Comparison of ENCODE assay signal across 8 cellular contexts in the genomic region with DNA sequence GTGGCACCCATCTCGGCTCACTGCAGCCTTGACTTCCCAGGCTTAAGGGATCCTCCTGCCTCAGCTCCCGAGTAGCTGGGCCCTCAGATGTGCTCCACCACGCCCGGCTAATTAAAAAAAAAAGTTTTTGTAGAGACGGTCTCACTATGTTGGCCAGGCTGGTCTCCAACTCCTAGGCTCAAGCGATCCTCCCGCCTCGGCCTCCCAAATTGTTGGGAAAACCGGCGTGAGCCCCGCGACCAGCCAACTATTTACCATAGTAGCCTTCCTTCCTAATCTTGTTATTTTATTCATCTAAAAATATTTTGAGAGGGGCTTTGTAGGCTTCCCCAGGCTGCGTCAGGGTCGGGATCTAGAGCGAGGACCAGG. TPM values are rescaled to one million over a fixed set of nuclear protein-coding genes. Genes with fewer than 3 reads are reported as not detected.
DNase-seq lines count a peak whose midpoint lies in the region; ATAC-seq, FAIRE-seq and TF ChIP-seq lines count a peak whose summit lies in the region.

No MANE protein-coding gene starts in this region.

- no peak for FAIRE-seq in GM12891 (lab: Jason Lieb, UNC)

- H2BK5ac ChIP-seq in trophoblast cell (ENCODE audit: low read depth, low read length, poor library complexity) = peak overlapping the region; percentile 35

- no peak for TF ChIP-seq POLR2A in GM12891 (IDR thresholded peaks at IDR 0.05; ENCODE audit: low read depth, low read length)

- peak overlapping the region; percentile 91 for H4K8ac ChIP-seq in trophoblast cell (ENCODE audit: low read depth, low read length)

- H3K79me1 ChIP-seq in trophoblast cell (ENCODE audit: low read length) = peaks cover 9% of the 10 kb centered on the region

- 42 to 45% methylated on average over 15 of the region's 15 CpGs for WGBS in esophagus, 2 donors
- WGBS in trophoblast cell (ENCODE audit: extremely low coverage, insufficient coverage, insufficient read length) = no CpG with 5 or more reads among the region's 15 CpGs

- H3K4me1 ChIP-seq in ES-I3 (ENCODE audit: insufficient read depth, low read length) (peaks cover 8% of the 10 kb centered on the region; the same call in 1 of the 2 replicates), RWPE2 (ENCODE audit: insufficient read depth, poor library complexity, severe bottlenecking) (peaks cover 3% of the 10 kb centered on the region), esophagus (ENCODE audit: control insufficient read depth in 2 of 2, insufficient read depth in 2 of 2, low read length in 1 of 2) (no peaks in the 10 kb centered on the region), trophoblast cell (ENCODE audit: control insufficient read depth in 1 of 2, insufficient read depth in 2 of 2, low read length in 2 of 2) (peaks cover 7 to 8% of the 10 kb centered on the region in 2 experiments)

- H2BK120ac ChIP-seq in trophoblast cell (ENCODE audit: insufficient read depth, low read length, poor library complexity) = peak overlapping the region; percentile 59

- peak overlapping the region; percentile 78 for H3K14ac ChIP-seq in trophoblast cell (ENCODE audit: low read length)

- H3K27me3 ChIP-seq in RWPE2 (ENCODE audit: insufficient read depth, poor library complexity, severe bottlenecking) (no peaks in the 10 kb centered on the region), esophagus (ENCODE audit: control insufficient read depth in 1 of 2, insufficient read depth in 2 of 2, low read length in 2 of 2) (no peaks in the 10 kb centered on the region), trophoblast cell (ENCODE audit: insufficient read depth, low read length) (no peaks in the 10 kb centered on the region)

- peak overlapping the region; percentile 65 for H3K27ac ChIP-seq in RWPE2 (ENCODE audit: poor library complexity, severe bottlenecking)
- peak overlapping the region; percentile 95 to 99 for H3K27ac ChIP-seq in esophagus (ENCODE audit: low read depth in 2 of 2, low read length in 1 of 2)
- H3K27ac ChIP-seq in trophoblast cell (ENCODE audit: low read depth, low read length) = no peak overlapping the region

- peak overlapping the region; percentile 98 for H3K4me2 ChIP-seq in trophoblast cell (ENCODE audit: low read length)

- peak overlapping the region; percentile 90 for H4K91ac ChIP-seq in trophoblast cell (ENCODE audit: low read depth, low read length)

- H3K18ac ChIP-seq in trophoblast cell (ENCODE audit: low read length) = peak overlapping the region; percentile 80

- H3K9ac ChIP-seq in ES-I3 (ENCODE audit: low read depth, low read length) (peak overlapping the region; percentile 99), trophoblast cell (ENCODE audit: low read length) (no peak overlapping the region)

- no peak for TF ChIP-seq CTCF in RWPE2 (IDR thresholded peaks at IDR 0.05; ENCODE audit: poor library complexity, severe bottlenecking)

- H3K23ac ChIP-seq in trophoblast cell (ENCODE audit: low read length) = no peak overlapping the region

- H2AFZ ChIP-seq in trophoblast cell (ENCODE audit: insufficient read depth, low read length, poor library complexity) = peak overlapping the region; percentile 61

- no peak for DNase-seq in RWPE2 (ENCODE audit: low spot score)
- no peak for DNase-seq in trophoblast cell
- DNase-seq in GM12891 (ENCODE audit: insufficient read length, low spot score) = no peak

- H3K9me3 ChIP-seq in ES-I3 (ENCODE audit: control insufficient read depth, insufficient read depth, low read length) (no peaks in the 10 kb centered on the region), RWPE2 (ENCODE audit: severe bottlenecking) (no peaks in the 10 kb centered on the region), esophagus (ENCODE audit: control insufficient read depth in 2 of 2, insufficient read depth in 1 of 2, low read depth in 1 of 2, low read length in 1 of 2) (no peaks in the 10 kb centered on the region), trophoblast cell (ENCODE audit: insufficient read depth, low read depth, low read length) (no peaks in the 10 kb centered on the region)

- no peak overlapping the region for H2BK12ac ChIP-seq in trophoblast cell (ENCODE audit: low read length)

- H3K4me3 ChIP-seq in RWPE2 (ENCODE audit: severe bottlenecking) (peak overlapping the region; percentile 54), esophagus (ENCODE audit: low read depth in 1 of 2, low read length in 2 of 2) (peak overlapping the region; percentile 61 to 78), trophoblast cell (ENCODE audit: low read depth, low read length) (peak overlapping the region; percentile 82)

- H2AK5ac ChIP-seq in trophoblast cell (ENCODE audit: low read length) = peak overlapping the region; percentile 69

- H3K79me2 ChIP-seq in trophoblast cell (ENCODE audit: control insufficient read depth, insufficient read depth, low read length, poor library complexity) = peaks cover 6% of the 10 kb centered on the region

- peak overlapping the region; percentile 78 for H4K12ac ChIP-seq in trophoblast cell (ENCODE audit: low read depth, low read length)

- peak overlapping the region; percentile 65 for H3K4ac ChIP-seq in trophoblast cell (ENCODE audit: low read depth, low read length)

- H3K36me3 ChIP-seq in ES-I3 (ENCODE audit: insufficient read depth, low read length) (no peaks in the 10 kb centered on the region), RWPE2 (ENCODE audit: low read depth) (no peaks in the 10 kb centered on the region), esophagus (ENCODE audit: control insufficient read depth in 2 of 2, insufficient read depth in 2 of 2, low read length in 1 of 2) (no peaks in the 10 kb centered on the region), trophoblast cell (ENCODE audit: control insufficient read depth in 1 of 2, insufficient read depth in 2 of 2, low read length in 2 of 2) (no peaks in the 10 kb centered on the region)

- ATAC-seq in RWPE2 (ENCODE audit: low read depth) = no peak
- ATAC-seq in GM18909 (IDR thresholded peaks at IDR 0.05; ENCODE audit: poor library complexity, unreplicated experiment) = no peak
- no peak for ATAC-seq in HG03571 (IDR thresholded peaks at IDR 0.05; ENCODE audit: unreplicated experiment)
- no peak for ATAC-seq in esophagus mucosa

TF ChIP-seq in GM12891, 5 proteins besides CTCF, POLR2A, EP300 and RAD21:
- TF ChIP-seq TAF1 (IDR thresholded peaks at IDR 0.05; ENCODE audit: low read depth, low read length) (no peak), POLR2AphosphoS5 (IDR thresholded peaks at IDR 0.05; ENCODE audit: low read depth, low read length) (no peak), SPI1 (IDR thresholded peaks at IDR 0.05; ENCODE audit: low read depth, low read length) (no peak), PAX5 (IDR thresholded peaks at IDR 0.05; ENCODE audit: insufficient read depth, low read length, severe bottlenecking) (no peak), POU2F2 (IDR thresholded peaks at IDR 0.05; ENCODE audit: low read depth, low read length) (no peak)

RNA-seq across cellular contexts. Expression of gene YY1, which starts 25.4 kb away (rescaled TPM):
- polyA plus RNA-seq in esophagus = 10 to 100 TPM; 24.7 to 36.9 TPM
- 88.5 and 92.7 TPM in 2 replicates for polyA plus RNA-seq in trophoblast cell (2013)
- 36.2 TPM for polyA plus RNA-seq in GM12891 (2012; ENCODE audit: low read depth, missing spikeins)
- total RNA-seq in esophagus mucosa = 44.5 TPM

RNA-seq across cellular contexts. Expression of gene DEGS2, which starts 54.1 kb away (rescaled TPM):
- polyA plus RNA-seq in esophagus = 10 to 100 TPM; 24.7 to 41.8 TPM
- polyA plus RNA-seq in trophoblast cell (2013) = 4.2 and 4.6 TPM in 2 replicates
- polyA plus RNA-seq in GM12891 (2012; ENCODE audit: low read depth, missing spikeins) = 0.99 TPM
- total RNA-seq in esophagus mucosa = 51.5 TPM
